In the genomic region with DNA sequence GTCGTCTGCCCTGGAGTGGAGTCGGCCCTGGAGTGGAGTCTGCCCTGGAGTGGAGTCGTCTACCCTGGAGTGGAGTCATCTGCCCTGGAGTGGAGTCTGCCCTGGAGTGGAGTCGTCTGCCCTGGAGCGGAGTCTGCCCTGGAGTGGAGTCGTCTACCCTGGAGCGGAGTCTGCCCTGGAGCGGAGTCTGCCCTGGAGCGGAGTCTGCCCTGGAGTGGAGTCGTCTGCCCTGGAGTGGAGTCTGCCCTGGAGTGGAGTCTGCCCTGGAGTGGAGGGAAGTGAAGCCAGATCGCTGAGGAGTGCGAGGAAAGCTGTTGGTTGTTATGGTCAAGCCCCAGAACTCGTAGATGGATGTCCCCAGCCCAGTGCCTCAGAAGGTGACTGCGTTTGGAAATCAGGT, we compare ENCODE assay signal across 1 cellular context.
TF ChIP-seq lines count a peak whose summit lies in the region.
"Not testable (repeated sequence)": the region's sequence is repeated elsewhere in the genome, so short reads cannot be mapped to it uniquely, and the experiment has no call there.

No MANE protein-coding gene starts in this region.

TF ChIP-seq in HepG2, 621 proteins besides CTCF, POLR2A, EP300 and RAD21 (continued from another document and continues in another):
- TF ChIP-seq, protein P1, sequence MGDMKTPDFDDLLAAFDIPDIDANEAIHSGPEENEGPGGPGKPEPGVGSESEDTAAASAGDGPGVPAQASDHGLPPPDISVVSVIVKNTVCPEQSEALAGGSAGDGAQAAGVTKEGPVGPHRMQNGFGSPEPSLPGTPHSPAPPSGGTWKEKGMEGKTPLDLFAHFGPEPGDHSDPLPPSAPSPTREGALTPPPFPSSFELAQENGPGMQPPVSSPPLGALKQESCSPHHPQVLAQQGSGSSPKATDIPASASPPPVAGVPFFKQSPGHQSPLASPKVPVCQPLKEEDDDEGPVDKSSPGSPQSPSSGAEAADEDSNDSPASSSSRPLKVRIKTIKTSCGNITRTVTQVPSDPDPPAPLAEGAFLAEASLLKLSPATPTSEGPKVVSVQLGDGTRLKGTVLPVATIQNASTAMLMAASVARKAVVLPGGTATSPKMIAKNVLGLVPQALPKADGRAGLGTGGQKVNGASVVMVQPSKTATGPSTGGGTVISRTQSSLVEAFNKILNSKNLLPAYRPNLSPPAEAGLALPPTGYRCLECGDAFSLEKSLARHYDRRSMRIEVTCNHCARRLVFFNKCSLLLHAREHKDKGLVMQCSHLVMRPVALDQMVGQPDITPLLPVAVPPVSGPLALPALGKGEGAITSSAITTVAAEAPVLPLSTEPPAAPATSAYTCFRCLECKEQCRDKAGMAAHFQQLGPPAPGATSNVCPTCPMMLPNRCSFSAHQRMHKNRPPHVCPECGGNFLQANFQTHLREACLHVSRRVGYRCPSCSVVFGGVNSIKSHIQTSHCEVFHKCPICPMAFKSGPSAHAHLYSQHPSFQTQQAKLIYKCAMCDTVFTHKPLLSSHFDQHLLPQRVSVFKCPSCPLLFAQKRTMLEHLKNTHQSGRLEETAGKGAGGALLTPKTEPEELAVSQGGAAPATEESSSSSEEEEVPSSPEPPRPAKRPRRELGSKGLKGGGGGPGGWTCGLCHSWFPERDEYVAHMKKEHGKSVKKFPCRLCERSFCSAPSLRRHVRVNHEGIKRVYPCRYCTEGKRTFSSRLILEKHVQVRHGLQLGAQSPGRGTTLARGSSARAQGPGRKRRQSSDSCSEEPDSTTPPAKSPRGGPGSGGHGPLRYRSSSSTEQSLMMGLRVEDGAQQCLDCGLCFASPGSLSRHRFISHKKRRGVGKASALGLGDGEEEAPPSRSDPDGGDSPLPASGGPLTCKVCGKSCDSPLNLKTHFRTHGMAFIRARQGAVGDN (CRISPR knock-in tag; IDR thresholded peaks at IDR 0.05): peak; percentile 74
- peak; percentile 91; the same call in 1 of the 2 replicates for TF ChIP-seq ZNF788 (CRISPR knock-in tag; IDR thresholded peaks at IDR 0.05; ENCODE audit: borderline replicate concordance)
- 0 out of 2 replicates have a peak, but pooled peaks have one; percentile 59 for TF ChIP-seq ZNF564 (CRISPR knock-in tag; IDR thresholded peaks at IDR 0.05)
- TF ChIP-seq MAZ (IDR thresholded peaks at IDR 0.05; ENCODE audit: borderline replicate concordance, low read depth, low read length): 0 out of 2 replicates have a peak, but pooled peaks have one; percentile 26
- TF ChIP-seq MAZ (CRISPR knock-in tag; IDR thresholded peaks at IDR 0.05; ENCODE audit: low read depth): 0 out of 2 replicates have a peak, but pooled peaks have one; percentile 37
- 0 out of 2 replicates have a peak, but pooled peaks have one; percentile 39 for TF ChIP-seq ZIK1 (CRISPR knock-in tag; IDR thresholded peaks at IDR 0.05; ENCODE audit: borderline replicate concordance, low read depth)
- peak; percentile 25; the same call in 1 of the 2 replicates for TF ChIP-seq HNF4G (IDR thresholded peaks at IDR 0.05; ENCODE audit: borderline replicate concordance, low read depth, low read length)
- TF ChIP-seq HNF4G (CRISPR knock-in tag; IDR thresholded peaks at IDR 0.05; ENCODE audit: borderline replicate concordance, low read depth); NONO (IDR thresholded peaks at IDR 0.05); LCORL (IDR thresholded peaks at IDR 0.05): not testable (repeated sequence)
- TF ChIP-seq ZKSCAN1 (IDR thresholded peaks at IDR 0.05; ENCODE audit: low read length): 0 out of 2 replicates have a peak, but pooled peaks have one; percentile 36
- TF ChIP-seq, protein P2, sequence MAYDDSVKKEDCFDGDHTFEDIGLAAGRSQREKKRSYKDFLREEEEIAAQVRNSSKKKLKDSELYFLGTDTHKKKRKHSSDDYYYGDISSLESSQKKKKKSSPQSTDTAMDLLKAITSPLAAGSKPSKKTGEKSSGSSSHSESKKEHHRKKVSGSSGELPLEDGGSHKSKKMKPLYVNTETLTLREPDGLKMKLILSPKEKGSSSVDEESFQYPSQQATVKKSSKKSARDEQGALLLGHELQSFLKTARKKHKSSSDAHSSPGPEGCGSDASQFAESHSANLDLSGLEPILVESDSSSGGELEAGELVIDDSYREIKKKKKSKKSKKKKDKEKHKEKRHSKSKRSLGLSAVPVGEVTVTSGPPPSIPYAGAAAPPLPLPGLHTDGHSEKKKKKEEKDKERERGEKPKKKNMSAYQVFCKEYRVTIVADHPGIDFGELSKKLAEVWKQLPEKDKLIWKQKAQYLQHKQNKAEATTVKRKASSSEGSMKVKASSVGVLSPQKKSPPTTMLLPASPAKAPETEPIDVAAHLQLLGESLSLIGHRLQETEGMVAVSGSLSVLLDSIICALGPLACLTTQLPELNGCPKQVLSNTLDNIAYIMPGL (CRISPR knock-in tag; IDR thresholded peaks at IDR 0.05; ENCODE audit: borderline replicate concordance in 1 of 2, low read depth in 1 of 2): 0 out of 4 replicates have a peak, but pooled peaks of 1 of the 2 experiments have one; percentile 5
- TF ChIP-seq, protein P3, sequence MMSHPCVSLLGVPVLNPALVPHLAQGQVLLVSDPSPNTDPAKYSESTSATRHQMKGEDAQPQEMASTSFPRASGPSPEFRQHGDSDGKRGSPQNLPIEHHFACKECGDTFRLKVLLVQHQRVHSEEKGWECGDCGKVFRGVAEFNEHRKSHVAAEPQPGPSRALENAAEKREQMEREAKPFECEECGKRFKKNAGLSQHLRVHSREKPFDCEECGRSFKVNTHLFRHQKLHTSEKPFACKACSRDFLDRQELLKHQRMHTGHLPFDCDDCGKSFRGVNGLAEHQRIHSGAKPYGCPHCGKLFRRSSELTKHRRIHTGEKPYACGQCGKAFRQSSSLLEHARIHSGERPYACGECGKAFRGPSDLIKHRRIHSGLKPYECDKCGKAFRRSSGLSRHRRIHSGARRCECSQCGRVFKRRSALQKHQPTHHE (CRISPR knock-in tag; IDR thresholded peaks at IDR 0.05; ENCODE audit: borderline replicate concordance): peak; percentile 69; the same call in 1 of the 2 replicates
- peak; percentile 57; the same call in 1 of the 2 replicates for TF ChIP-seq SPEN (CRISPR knock-in tag; IDR thresholded peaks at IDR 0.05; ENCODE audit: low read depth)
- TF ChIP-seq, protein P4, sequence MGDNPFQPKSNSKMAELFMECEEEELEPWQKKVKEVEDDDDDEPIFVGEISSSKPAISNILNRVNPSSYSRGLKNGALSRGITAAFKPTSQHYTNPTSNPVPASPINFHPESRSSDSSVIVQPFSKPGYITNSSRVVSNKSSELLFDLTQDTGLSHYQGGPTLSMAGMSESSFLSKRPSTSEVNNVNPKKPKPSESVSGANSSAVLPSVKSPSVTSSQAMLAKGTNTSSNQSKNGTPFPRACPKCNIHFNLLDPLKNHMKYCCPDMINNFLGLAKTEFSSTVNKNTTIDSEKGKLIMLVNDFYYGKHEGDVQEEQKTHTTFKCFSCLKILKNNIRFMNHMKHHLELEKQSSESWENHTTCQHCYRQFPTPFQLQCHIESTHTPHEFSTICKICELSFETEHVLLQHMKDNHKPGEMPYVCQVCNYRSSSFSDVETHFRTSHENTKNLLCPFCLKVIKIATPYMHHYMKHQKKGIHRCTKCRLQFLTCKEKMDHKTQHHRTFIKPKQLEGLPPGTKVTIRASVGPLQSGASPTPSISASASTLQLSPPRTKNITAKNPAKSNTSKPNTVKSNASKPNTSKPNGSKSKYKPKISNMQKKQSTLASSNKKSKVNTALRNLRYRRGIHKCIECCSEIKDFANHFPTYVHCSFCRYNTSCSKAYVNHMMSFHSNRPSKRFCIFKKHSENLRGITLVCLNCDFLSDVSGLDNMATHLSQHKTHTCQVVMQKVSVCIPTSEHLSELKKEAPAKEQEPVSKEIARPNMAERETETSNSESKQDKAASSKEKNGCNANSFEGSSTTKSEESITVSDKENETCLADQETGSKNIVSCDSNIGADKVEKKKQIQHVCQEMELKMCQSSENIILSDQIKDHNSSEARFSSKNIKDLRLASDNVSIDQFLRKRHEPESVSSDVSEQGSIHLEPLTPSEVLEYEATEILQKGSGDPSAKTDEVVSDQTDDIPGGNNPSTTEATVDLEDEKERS (CRISPR knock-in tag; IDR thresholded peaks at IDR 0.05): peak; percentile 65; the same call in 1 of the 2 replicates
- 0 out of 2 replicates have a peak, but pooled peaks have one; percentile 25 for TF ChIP-seq HDAC1 (CRISPR knock-in tag; IDR thresholded peaks at IDR 0.05)
- peak; percentile 72 for TF ChIP-seq YY1 (IDR thresholded peaks at IDR 0.05; ENCODE audit: insufficient read depth, insufficient replicate concordance, low read depth, low read length)
- TF ChIP-seq, protein P5, sequence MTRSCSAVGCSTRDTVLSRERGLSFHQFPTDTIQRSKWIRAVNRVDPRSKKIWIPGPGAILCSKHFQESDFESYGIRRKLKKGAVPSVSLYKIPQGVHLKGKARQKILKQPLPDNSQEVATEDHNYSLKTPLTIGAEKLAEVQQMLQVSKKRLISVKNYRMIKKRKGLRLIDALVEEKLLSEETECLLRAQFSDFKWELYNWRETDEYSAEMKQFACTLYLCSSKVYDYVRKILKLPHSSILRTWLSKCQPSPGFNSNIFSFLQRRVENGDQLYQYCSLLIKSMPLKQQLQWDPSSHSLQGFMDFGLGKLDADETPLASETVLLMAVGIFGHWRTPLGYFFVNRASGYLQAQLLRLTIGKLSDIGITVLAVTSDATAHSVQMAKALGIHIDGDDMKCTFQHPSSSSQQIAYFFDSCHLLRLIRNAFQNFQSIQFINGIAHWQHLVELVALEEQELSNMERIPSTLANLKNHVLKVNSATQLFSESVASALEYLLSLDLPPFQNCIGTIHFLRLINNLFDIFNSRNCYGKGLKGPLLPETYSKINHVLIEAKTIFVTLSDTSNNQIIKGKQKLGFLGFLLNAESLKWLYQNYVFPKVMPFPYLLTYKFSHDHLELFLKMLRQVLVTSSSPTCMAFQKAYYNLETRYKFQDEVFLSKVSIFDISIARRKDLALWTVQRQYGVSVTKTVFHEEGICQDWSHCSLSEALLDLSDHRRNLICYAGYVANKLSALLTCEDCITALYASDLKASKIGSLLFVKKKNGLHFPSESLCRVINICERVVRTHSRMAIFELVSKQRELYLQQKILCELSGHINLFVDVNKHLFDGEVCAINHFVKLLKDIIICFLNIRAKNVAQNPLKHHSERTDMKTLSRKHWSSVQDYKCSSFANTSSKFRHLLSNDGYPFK (CRISPR knock-in tag; IDR thresholded peaks at IDR 0.05; ENCODE audit: borderline replicate concordance): peak; percentile 45; the same call in 1 of the 2 replicates
- TF ChIP-seq, protein P6, sequence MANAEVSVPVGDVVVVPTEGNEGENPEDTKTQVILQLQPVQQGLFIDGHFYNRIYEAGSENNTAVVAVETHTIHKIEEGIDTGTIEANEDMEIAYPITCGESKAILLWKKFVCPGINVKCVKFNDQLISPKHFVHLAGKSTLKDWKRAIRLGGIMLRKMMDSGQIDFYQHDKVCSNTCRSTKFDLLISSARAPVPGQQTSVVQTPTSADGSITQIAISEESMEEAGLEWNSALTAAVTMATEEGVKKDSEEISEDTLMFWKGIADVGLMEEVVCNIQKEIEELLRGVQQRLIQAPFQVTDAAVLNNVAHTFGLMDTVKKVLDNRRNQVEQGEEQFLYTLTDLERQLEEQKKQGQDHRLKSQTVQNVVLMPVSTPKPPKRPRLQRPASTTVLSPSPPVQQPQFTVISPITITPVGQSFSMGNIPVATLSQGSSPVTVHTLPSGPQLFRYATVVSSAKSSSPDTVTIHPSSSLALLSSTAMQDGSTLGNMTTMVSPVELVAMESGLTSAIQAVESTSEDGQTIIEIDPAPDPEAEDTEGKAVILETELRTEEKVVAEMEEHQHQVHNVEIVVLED (CRISPR knock-in tag; IDR thresholded peaks at IDR 0.05; ENCODE audit: borderline replicate concordance): peak; percentile 25; the same call in 1 of the 2 replicates
- TF ChIP-seq POGZ (CRISPR knock-in tag; IDR thresholded peaks at IDR 0.05): peak; percentile 91
- TF ChIP-seq ZNF772 (CRISPR knock-in tag; IDR thresholded peaks at IDR 0.05): peak; percentile 31; the same call in 1 of the 2 replicates
- TF ChIP-seq TARDBP (CRISPR knock-in tag; IDR thresholded peaks at IDR 0.05): peak; percentile 62; the same call in 1 of the 2 replicates
- peak; percentile 65; the same call in 1 of the 2 replicates for TF ChIP-seq NONO (CRISPR knock-in tag; conservative IDR thresholded peaks at IDR 0.05)
- 0 out of 2 replicates have a peak, but pooled peaks have one; percentile 17 for TF ChIP-seq LCORL (CRISPR knock-in tag; IDR thresholded peaks at IDR 0.05)
- peak; percentile 34; the same call in 1 of the 2 replicates for TF ChIP-seq ZFP41 (CRISPR knock-in tag; IDR thresholded peaks at IDR 0.05; ENCODE audit: borderline replicate concordance)
- 0 out of 2 replicates have a peak, but pooled peaks have one; percentile 20 for TF ChIP-seq ZNF329 (CRISPR knock-in tag; IDR thresholded peaks at IDR 0.05; ENCODE audit: low read depth)
- peak; percentile 50; the same call in 1 of the 2 replicates for TF ChIP-seq ZNF441 (CRISPR knock-in tag; IDR thresholded peaks at IDR 0.05; ENCODE audit: borderline replicate concordance)
- 0 out of 2 replicates have a peak, but pooled peaks have one; percentile 52 for TF ChIP-seq REPIN1 (CRISPR knock-in tag; IDR thresholded peaks at IDR 0.05; ENCODE audit: borderline replicate concordance, low read depth)
- TF ChIP-seq, protein P7, sequence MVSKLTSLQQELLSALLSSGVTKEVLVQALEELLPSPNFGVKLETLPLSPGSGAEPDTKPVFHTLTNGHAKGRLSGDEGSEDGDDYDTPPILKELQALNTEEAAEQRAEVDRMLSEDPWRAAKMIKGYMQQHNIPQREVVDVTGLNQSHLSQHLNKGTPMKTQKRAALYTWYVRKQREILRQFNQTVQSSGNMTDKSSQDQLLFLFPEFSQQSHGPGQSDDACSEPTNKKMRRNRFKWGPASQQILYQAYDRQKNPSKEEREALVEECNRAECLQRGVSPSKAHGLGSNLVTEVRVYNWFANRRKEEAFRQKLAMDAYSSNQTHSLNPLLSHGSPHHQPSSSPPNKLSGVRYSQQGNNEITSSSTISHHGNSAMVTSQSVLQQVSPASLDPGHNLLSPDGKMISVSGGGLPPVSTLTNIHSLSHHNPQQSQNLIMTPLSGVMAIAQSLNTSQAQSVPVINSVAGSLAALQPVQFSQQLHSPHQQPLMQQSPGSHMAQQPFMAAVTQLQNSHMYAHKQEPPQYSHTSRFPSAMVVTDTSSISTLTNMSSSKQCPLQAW (CRISPR knock-in tag; IDR thresholded peaks at IDR 0.05): peak; percentile 19; the same call in 1 of the 2 replicates
- TF ChIP-seq CCDC6 (CRISPR knock-in tag; IDR thresholded peaks at IDR 0.05): peak; percentile 86
- TF ChIP-seq RFX5 (IDR thresholded peaks at IDR 0.05; ENCODE audit: low read depth, low read length): 0 out of 2 replicates have a peak, but pooled peaks have one; percentile 13
- TF ChIP-seq, protein P8, sequence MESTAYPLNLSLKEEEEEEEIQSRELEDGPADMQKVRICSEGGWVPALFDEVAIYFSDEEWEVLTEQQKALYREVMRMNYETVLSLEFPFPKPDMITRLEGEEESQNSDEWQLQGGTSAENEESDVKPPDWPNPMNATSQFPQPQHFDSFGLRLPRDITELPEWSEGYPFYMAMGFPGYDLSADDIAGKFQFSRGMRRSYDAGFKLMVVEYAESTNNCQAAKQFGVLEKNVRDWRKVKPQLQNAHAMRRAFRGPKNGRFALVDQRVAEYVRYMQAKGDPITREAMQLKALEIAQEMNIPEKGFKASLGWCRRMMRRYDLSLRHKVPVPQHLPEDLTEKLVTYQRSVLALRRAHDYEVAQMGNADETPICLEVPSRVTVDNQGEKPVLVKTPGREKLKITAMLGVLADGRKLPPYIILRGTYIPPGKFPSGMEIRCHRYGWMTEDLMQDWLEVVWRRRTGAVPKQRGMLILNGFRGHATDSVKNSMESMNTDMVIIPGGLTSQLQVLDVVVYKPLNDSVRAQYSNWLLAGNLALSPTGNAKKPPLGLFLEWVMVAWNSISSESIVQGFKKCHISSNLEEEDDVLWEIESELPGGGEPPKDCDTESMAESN (CRISPR knock-in tag; conservative IDR thresholded peaks at IDR 0.05): 0 out of 2 replicates have a peak, but pooled peaks have one; percentile 49
- peak; percentile 87; the same call in 1 of the 2 replicates for TF ChIP-seq ZNF556 (CRISPR knock-in tag; IDR thresholded peaks at IDR 0.05; ENCODE audit: borderline replicate concordance)
- TF ChIP-seq, protein P9, sequence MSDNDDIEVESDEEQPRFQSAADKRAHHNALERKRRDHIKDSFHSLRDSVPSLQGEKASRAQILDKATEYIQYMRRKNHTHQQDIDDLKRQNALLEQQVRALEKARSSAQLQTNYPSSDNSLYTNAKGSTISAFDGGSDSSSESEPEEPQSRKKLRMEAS (IDR thresholded peaks at IDR 0.05): peak; percentile 62; the same call in 1 of the 2 replicates
- peak; percentile 61; the same call in 1 of the 2 replicates for TF ChIP-seq ARNT2 (CRISPR knock-in tag; IDR thresholded peaks at IDR 0.05; ENCODE audit: low read depth)
